In genomic region chr6:159114569-159114968, GRCh38 we compare ENCODE assay signal across 24 cellular contexts. TPM values are rescaled to one million over a fixed set of nuclear protein-coding genes. Genes with fewer than 3 reads are reported as not detected.
DNase-seq lines count a peak whose midpoint lies in the region; ATAC-seq, FAIRE-seq and TF ChIP-seq lines count a peak whose summit lies in the region.
"Had no signal": no experiment of that assay in that cellular context is flagged by ENCODE, and none has a peak within 500 bp of the region (broad histone marks: within the 10 kb centered on the region; RNA-seq: fewer than 3 reads in every experiment).

No MANE protein-coding gene starts in this region.

- no peak for FAIRE-seq in small intestine (lab: Jason Lieb, UNC)
- FAIRE-seq: endothelial cell of umbilical vein, urothelium cell line had no signal

- H3K4me1 Mint-ChIP-seq in naive B cell (peaks cover 65 to 90% (median 78%) of the 10 kb centered on the region in 3 donors), neural progenitor cell (peaks cover 9% of the 10 kb centered on the region)

- H3K36me3 ChIP-seq in adipocyte (ENCODE audit: control insufficient read depth, insufficient read depth, low read length, severe bottlenecking) (no peaks in the 10 kb centered on the region), small intestine (ENCODE audit: control insufficient read depth in 2 of 2, insufficient read depth in 2 of 2, low read length in 2 of 2) (no peaks in the 10 kb centered on the region), neural progenitor cell (no peaks in the 10 kb centered on the region)
- H3K36me3 ChIP-seq: cardiac muscle cell had no signal

- H3K4me3 ChIP-seq in adipocyte (ENCODE audit: low read length) = no peak overlapping the region
- H3K4me3 ChIP-seq in small intestine (ENCODE audit: low read depth in 1 of 2, low read length in 2 of 2) = no peak overlapping the region
- H3K4me3 ChIP-seq in neural progenitor cell = no peak overlapping the region
- H3K4me3 ChIP-seq: cardiac muscle cell, smooth muscle cell had no signal

- no peaks in the 10 kb centered on the region for H3F3A ChIP-seq in neural progenitor cell (ENCODE audit: low read depth)

- no peak overlapping the region for H2AFZ ChIP-seq in neural progenitor cell (replicated peaks)

- H3K4me2 ChIP-seq in neural progenitor cell = no peak overlapping the region
- H3K4me2 ChIP-seq: SK-N-SH, smooth muscle cell had no signal

- no peak for ATAC-seq in naive B cell (ENCODE audit: low read depth in 2 of 2)
- ATAC-seq in GM19324 (IDR thresholded peaks at IDR 0.05; ENCODE audit: low FRiP score, unreplicated experiment) = no peak

- 51 to 69% (median 64%) methylated on average over 3 of the region's 3 CpGs for WGBS in small intestine, 3 donors

- DNase-seq in DMS 273 treated with DMSO at 0.1 percent for 48 hours (lab: John Stamatoyannopoulos, UW) = peak; percentile 69
- DNase-seq in NCI-H2171 (lab: John Stamatoyannopoulos, UW) = peak; percentile 44
- peak; percentile 19 for DNase-seq in adipocyte (ENCODE audit: low read depth)
- DNase-seq in naive B cell = no peak
- DNase-seq in NCI-H2227 treated with DMSO at 0.1 percent for 48 hours (lab: John Stamatoyannopoulos, UW) = no peak
- DNase-seq in small intestine = no peak
- DNase-seq in neural progenitor cell (ENCODE audit: low spot score) = no peak
- DNase-seq: anterior cingulate cortex; Calu3; HCEC 1CT; kidney glomerular epithelial cell; mammary epithelial cell; NCI-H2081 treated with DMSO at 0.1 percent for 48 hours; occipital lobe; SK-N-SH; stimulated activated CD4-positive, alpha-beta T cell treated with anti-CD3 and anti-CD28 coated beads, Interleukin-2, amount 100 ng/mL, for 24 hours had no signal

- H3K4me1 ChIP-seq in adipocyte (ENCODE audit: control insufficient read depth, insufficient read depth, low read length) (peaks cover 20% of the 10 kb centered on the region), small intestine (ENCODE audit: control insufficient read depth in 2 of 2, insufficient read depth in 1 of 2, low read depth in 1 of 2, low read length in 1 of 2) (no peaks in the 10 kb centered on the region), neural progenitor cell (no peaks in the 10 kb centered on the region)

- no peaks in the 10 kb centered on the region for H4K20me1 ChIP-seq in neural progenitor cell (ENCODE audit: low read depth)

- H3K27ac ChIP-seq in small intestine (ENCODE audit: low read depth in 1 of 2, low read length in 1 of 2) (no peak overlapping the region), neural progenitor cell (no peak overlapping the region)
- H3K27ac ChIP-seq: cardiac muscle cell had no signal

- H3K27ac Mint-ChIP-seq in naive B cell = peak overlapping the region; percentile 92 to 100 (median 100)
- no peak overlapping the region for H3K27ac Mint-ChIP-seq in neural progenitor cell
- H3K27ac Mint-ChIP-seq: activated naive CD4-positive, alpha-beta T cell treated with anti-CD3 and anti-CD28 coated beads, Interleukin-2, amount 50 U/mL, for 24 hours had no signal

- TF ChIP-seq CTCF in neural progenitor cell (IDR thresholded peaks at IDR 0.05) = no peak

- H3K9ac ChIP-seq in adipocyte (ENCODE audit: low read length) (no peak overlapping the region), neural progenitor cell (no peak overlapping the region)
- H3K9ac ChIP-seq: SK-N-SH had no signal

- H3K9me3 Mint-ChIP-seq in naive B cell = peaks cover 0 to 4% (median 0%) of the 10 kb centered on the region in 7 donors
- no peaks in the 10 kb centered on the region for H3K9me3 Mint-ChIP-seq in neural progenitor cell
- H3K9me3 Mint-ChIP-seq: activated naive CD4-positive, alpha-beta T cell treated with anti-CD3 and anti-CD28 coated beads, Interleukin-2, amount 50 U/mL, for 24 hours had no signal

- H3K27me3 Mint-ChIP-seq in naive B cell (no peaks in the 10 kb centered on the region), neural progenitor cell (ENCODE audit: insufficient read depth, low read depth) (no peaks in the 10 kb centered on the region)
- H3K27me3 Mint-ChIP-seq: activated naive CD4-positive, alpha-beta T cell treated with anti-CD3 and anti-CD28 coated beads, Interleukin-2, amount 50 U/mL, for 24 hours had no signal

- H3K4me3 Mint-ChIP-seq in naive B cell = peak overlapping the region in 7 of 8 donors; percentile 14 to 82 (median 67)
- H3K4me3 Mint-ChIP-seq in neural progenitor cell = no peak overlapping the region
- H3K4me3 Mint-ChIP-seq: activated naive CD4-positive, alpha-beta T cell treated with anti-CD3 and anti-CD28 coated beads, Interleukin-2, amount 50 U/mL, for 24 hours had no signal

- H3K27me3 ChIP-seq in adipocyte (replicated peaks; ENCODE audit: control insufficient read depth, insufficient read depth, low read length) (no peaks in the 10 kb centered on the region), small intestine (ENCODE audit: control insufficient read depth in 2 of 2, insufficient read depth in 2 of 2, low read length in 2 of 2) (no peaks in the 10 kb centered on the region), neural progenitor cell (no peaks in the 10 kb centered on the region)
- H3K27me3 ChIP-seq: cardiac muscle cell had no signal

- H3K79me2 ChIP-seq in neural progenitor cell (ENCODE audit: low read depth) = no peaks in the 10 kb centered on the region

- no peaks in the 10 kb centered on the region for H3K36me3 Mint-ChIP-seq in naive B cell
- H3K36me3 Mint-ChIP-seq in neural progenitor cell = no peaks in the 10 kb centered on the region
- H3K36me3 Mint-ChIP-seq: activated naive CD4-positive, alpha-beta T cell treated with anti-CD3 and anti-CD28 coated beads, Interleukin-2, amount 50 U/mL, for 24 hours had no signal

- no peaks in the 10 kb centered on the region for H3K9me3 ChIP-seq in adipocyte (ENCODE audit: control insufficient read depth, low read length)
- H3K9me3 ChIP-seq in small intestine (ENCODE audit: control insufficient read depth, low read depth) = no peaks in the 10 kb centered on the region
- no peaks in the 10 kb centered on the region for H3K9me3 ChIP-seq in neural progenitor cell (ENCODE audit: low read depth)
- H3K9me3 ChIP-seq: SK-N-SH had no signal

RNA-seq across cellular contexts. Expression of gene FNDC1, which starts 54.6 kb away (rescaled TPM):
- not detected for polyA plus RNA-seq in naive B cell (ENCODE audit: low read depth in 6 of 6)
- under 1 TPM in 2 of 3 donors, not detected in 1; 0.27 to 0.28 TPM for polyA plus RNA-seq in small intestine
- total RNA-seq in neural progenitor cell (ENCODE audit: low replicate concordance) = 0.03 TPM in 1 of 2 replicates, not detected in the other
- total RNA-seq: dermis microvascular lymphatic vessel endothelial cell, RPMI7951, smooth muscle cell had no signal
- polyA plus RNA-seq: cardiac muscle cell, endothelial cell of umbilical vein, mammary epithelial cell, SK-N-SH had no signal

Comparison
In these comparisons a context has a peak if more than half of its experiments do, and no peak if none do; other contexts are left out.
1. DNase-seq: peak in DMS 273 treated with DMSO at 0.1 percent for 48 hours (single experiment), NCI-H2171 (single experiment) and adipocyte (single experiment); none in naive B cell (single experiment), NCI-H2227 treated with DMSO at 0.1 percent for 48 hours (single experiment), small intestine (single experiment) and neural progenitor cell (single experiment).